ENCODE assay signal across 13 cellular contexts in the genomic region with DNA sequence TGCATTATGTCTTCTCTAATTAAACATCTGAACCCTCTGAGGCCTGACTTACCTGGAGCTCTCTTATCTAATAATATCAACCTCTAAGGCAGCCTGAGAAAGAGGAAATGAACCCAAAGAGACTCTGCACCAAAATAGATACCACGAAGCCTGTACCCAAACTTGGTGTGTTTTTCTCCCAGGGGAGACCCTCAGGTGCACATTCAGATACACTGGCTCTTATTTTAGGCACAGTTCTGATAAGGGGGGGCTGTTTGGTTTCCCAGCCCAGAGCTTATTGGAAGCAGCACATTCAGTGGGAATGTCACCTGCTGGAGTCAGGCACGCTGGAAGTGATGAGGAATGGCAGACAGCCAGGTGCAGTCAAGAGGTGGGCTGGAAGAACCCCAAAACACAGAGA. TPM values are rescaled to one million over a fixed set of nuclear protein-coding genes. Genes with fewer than 3 reads are reported as not detected.
A peak's percentile ranks its signal among the peaks of the same experiment; 100 is the strongest.
DNase-seq lines count a peak whose midpoint lies in the region; ATAC-seq and TF ChIP-seq lines count a peak whose summit lies in the region.
"Had no signal": no experiment of that assay in that cellular context is flagged by ENCODE, and none has a peak within 500 bp of the region (broad histone marks: within the 10 kb centered on the region; RNA-seq: fewer than 3 reads in every experiment).

No MANE protein-coding gene starts in this region.

- peaks cover 25% of the 10 kb centered on the region for H3K27me3 Mint-ChIP-seq in T-helper 2 cell treated with Interferon-gamma antibody and Interleukin-4, amounts not matched to agents 5 μg/mL and 100 μg/mL, for 36 hours (ENCODE audit: low read depth)

- no peak overlapping the region for H3K4me3 Mint-ChIP-seq in T-helper 2 cell treated with Interferon-gamma antibody and Interleukin-4, amounts not matched to agents 5 μg/mL and 100 μg/mL, for 36 hours

- H3K4me1 ChIP-seq in psoas muscle, result no peaks in the 10 kb centered on the region

- ATAC-seq in GM19372 (IDR thresholded peaks at IDR 0.05; ENCODE audit: low read depth, unreplicated experiment) (peak; percentile 48), HG02943 (IDR thresholded peaks at IDR 0.05; ENCODE audit: low read depth, unreplicated experiment) (peak; percentile 48), psoas muscle (no peak)

- H3K4me1 Mint-ChIP-seq in T-helper 2 cell treated with Interferon-gamma antibody and Interleukin-4, amounts not matched to agents 5 μg/mL and 100 μg/mL, for 36 hours (ENCODE audit: low read depth), result no peaks in the 10 kb centered on the region

- 63 to 75% (median 74%) methylated on average over 2 of the region's 2 CpGs for WGBS in psoas muscle, 3 donors

- TF ChIP-seq CTCF in GM12864 (IDR thresholded peaks at IDR 0.05; ENCODE audit: low read depth, low read length, missing control alignments), result no peak
- no peak for TF ChIP-seq CTCF in psoas muscle (IDR thresholded peaks at IDR 0.05)

- intact Hi-C loops in psoas muscle (cut with DNase I), result no loop called here

- no peak for DNase-seq in GM12864 (ENCODE audit: low read depth)
- DNase-seq in RPMI8226, result peak; percentile 25
- DNase-seq in DMS53 treated with DMSO at 0.1 percent for 48 hours (lab: John Stamatoyannopoulos, UW; ENCODE audit: unreplicated experiment), result no peak
- DNase-seq in psoas muscle, result no peak
- no peak for DNase-seq in T-helper 2 cell treated with Interferon-gamma antibody and Interleukin-4, amounts not matched to agents 5 μg/mL and 100 μg/mL, for 36 hours (ENCODE audit: low spot score)
- DNase-seq in NCI-H446 (lab: John Stamatoyannopoulos, UW), result no peak
- DNase-seq: anterior cingulate cortex, DMS 273 treated with DMSO at 0.1 percent for 48 hours, NCI-H446 treated with DMSO at 0.1 percent for 48 hours had no signal

- no peaks in the 10 kb centered on the region for H3K9me3 Mint-ChIP-seq in T-helper 2 cell treated with Interferon-gamma antibody and Interleukin-4, amounts not matched to agents 5 μg/mL and 100 μg/mL, for 36 hours

- no peaks in the 10 kb centered on the region for H3K9me3 ChIP-seq in psoas muscle

- H3K36me3 ChIP-seq in psoas muscle (ENCODE audit: insufficient read depth in 1 of 2, low read depth in 1 of 2), result no peaks in the 10 kb centered on the region

- no peak overlapping the region for H3K27ac ChIP-seq in psoas muscle

- H3K27me3 ChIP-seq in psoas muscle (ENCODE audit: insufficient read depth in 3 of 3, low read length in 2 of 3), result peaks cover 0 to 27% (median 10%) of the 10 kb centered on the region in 3 donors

- no peaks in the 10 kb centered on the region for H3K36me3 Mint-ChIP-seq in T-helper 2 cell treated with Interferon-gamma antibody and Interleukin-4, amounts not matched to agents 5 μg/mL and 100 μg/mL, for 36 hours (ENCODE audit: low read depth)

- H3K4me3 ChIP-seq in GM12864 (ENCODE audit: low read depth, low read length) (peak overlapping the region; percentile 6), psoas muscle (no peak overlapping the region)

- no peak overlapping the region for H3K27ac Mint-ChIP-seq in T-helper 2 cell treated with Interferon-gamma antibody and Interleukin-4, amounts not matched to agents 5 μg/mL and 100 μg/mL, for 36 hours

RNA-seq across cellular contexts. Expression of gene CCR6, which starts 9.8 kb away (rescaled TPM):
- total RNA-seq in psoas muscle, result not detected
- polyA plus RNA-seq in psoas muscle, result under 1 TPM in 2 of 3 donors, not detected in 1; 0.01 to 0.05 TPM
- total RNA-seq: lung microvascular endothelial cell, temporal lobe had no signal

RNA-seq across cellular contexts. Expression of gene GPR31, which starts 44.7 kb away (rescaled TPM):
- total RNA-seq in psoas muscle, result not detected
- polyA plus RNA-seq in psoas muscle, result not detected
- total RNA-seq: lung microvascular endothelial cell, temporal lobe had no signal

Comparison
In these comparisons a context has a peak if more than half of its experiments do, and no peak if none do; other contexts are left out.
1. ATAC-seq: peak in GM19372 (single experiment) and HG02943 (single experiment); none in psoas muscle (0 of 4).